8 cellular contexts compared by ENCODE assay signal in genomic region chr17:40399185-40399584, GRCh38. TPM values are rescaled to one million over a fixed set of nuclear protein-coding genes. Genes with fewer than 3 reads are reported as not detected.
DNase-seq lines count a peak whose midpoint lies in the region; ATAC-seq and TF ChIP-seq lines count a peak whose summit lies in the region.

No MANE protein-coding gene starts in this region.

- H3K4me3 Mint-ChIP-seq in naive thymus-derived CD8-positive, alpha-beta T cell: no peak overlapping the region

- no peaks in the 10 kb centered on the region for H3K27me3 Mint-ChIP-seq in naive thymus-derived CD8-positive, alpha-beta T cell

- H3K4me3 ChIP-seq in HEK293 (ENCODE audit: low read depth, low read length): no peak overlapping the region

- no peaks in the 10 kb centered on the region for H3K9me3 ChIP-seq in HEK293 (ENCODE audit: control insufficient read depth, insufficient read depth, low read depth, low read length)

- H3K9me3 Mint-ChIP-seq in naive thymus-derived CD8-positive, alpha-beta T cell: no peaks in the 10 kb centered on the region

- no peak for TF ChIP-seq CTCF in HEK293 (tag by site-specific recombination; IDR thresholded peaks at IDR 0.05)

- H3K27ac ChIP-seq in HEK293 (ENCODE audit: extremely low read depth, low read depth, low read length): no peak overlapping the region

- peaks cover 3 to 15% (median 11%) of the 10 kb centered on the region in 4 donors for H3K4me1 Mint-ChIP-seq in naive thymus-derived CD8-positive, alpha-beta T cell

- ATAC-seq in naive thymus-derived CD8-positive, alpha-beta T cell: peak; percentile 61 to 80
- ATAC-seq in HG03135 (IDR thresholded peaks at IDR 0.05; ENCODE audit: unreplicated experiment) (no peak), HG02938 (IDR thresholded peaks at IDR 0.05; ENCODE audit: unreplicated experiment) (no peak), HG03439 (IDR thresholded peaks at IDR 0.05; ENCODE audit: unreplicated experiment) (no peak)

- no peaks in the 10 kb centered on the region for H3K36me3 Mint-ChIP-seq in naive thymus-derived CD8-positive, alpha-beta T cell

- no peaks in the 10 kb centered on the region for H3K4me1 ChIP-seq in HEK293 (ENCODE audit: control insufficient read depth, insufficient read depth, low read length)

- H3K27ac Mint-ChIP-seq in naive thymus-derived CD8-positive, alpha-beta T cell: peak overlapping the region in 3 of 10 donors; percentile 16 to 60 (median 40)

- peaks cover 100% of the 10 kb centered on the region in 2 experiments for H3K36me3 ChIP-seq in HEK293 (ENCODE audit: control insufficient read depth in 2 of 2, insufficient read depth in 1 of 2, low read length in 2 of 2)

- CTCF ChIA-PET in HEK293 (lab: Yijun Ruan, JAX): interaction anchor here (0.6 to 4.5 kb wide), 17 partner anchors 9 to 161 kb away, joined by 3 to 45 read pairs (median 5); partner anchors contain the start of genes GJD3 and TOP2A

- DNase-seq in COR-L47 (lab: John Stamatoyannopoulos, UW) (peak; percentile 51), RPMI7951 (ENCODE audit: low read depth) (peak; percentile 42), epidermal melanocyte (ENCODE audit: insufficient read length, low spot score) (peak; percentile 71)
- peak in 3 of 10 donors; percentile 63 to 70 (median 69) for DNase-seq in naive thymus-derived CD8-positive, alpha-beta T cell

- POLR2A ChIA-PET in HEK293 (lab: Yijun Ruan, JAX): interaction anchor here (0.6 to 1.7 kb wide), 3 partner anchors 19 to 134 kb away, joined by 3 to 8 read pairs (median 3); partner anchors contain the start of gene TOP2A
- POLR2A ChIA-PET in naive thymus-derived CD8-positive, alpha-beta T cell (lab: Charles Lee): interaction anchor here (0.7 to 1.5 kb wide), 2 partner anchors 134 to 161 kb away, joined by 3 to 5 read pairs; no protein-coding TSS in a partner anchor

TF ChIP-seq in HEK293, 187 proteins besides CTCF, POLR2A, EP300 and RAD21:
- TF ChIP-seq ZNF654 (tag by site-specific recombination; IDR thresholded peaks at IDR 0.05; ENCODE audit: low read depth) (peak; percentile 48), ZNF16 (tag by site-specific recombination; IDR thresholded peaks at IDR 0.05; ENCODE audit: low read depth) (no peak)

RNA-seq across cellular contexts. Expression of gene TOP2A, which starts 18.5 kb away (rescaled TPM):
- 303 and 315 TPM in 2 replicates for total RNA-seq in RPMI7951 (2014; rRNA removed; shearing (Covaris generic))
- total RNA-seq in naive thymus-derived CD8-positive, alpha-beta T cell: under 1 TPM; 0.41 to 0.81 TPM
- polyA plus RNA-seq in naive thymus-derived CD8-positive, alpha-beta T cell: under 1 TPM in 1 of 3 donors, not detected in 2; 0.14 TPM

RNA-seq across cellular contexts. Expression of gene GJD3, which starts 34.6 kb away (rescaled TPM):
- total RNA-seq in RPMI7951 (2014; rRNA removed; shearing (Covaris generic)): not detected in 2 replicates
- total RNA-seq in naive thymus-derived CD8-positive, alpha-beta T cell: not detected
- not detected for polyA plus RNA-seq in naive thymus-derived CD8-positive, alpha-beta T cell

RNA-seq across cellular contexts. Expression of gene IGFBP4, which starts 44.1 kb away (rescaled TPM):
- total RNA-seq in RPMI7951 (2014; rRNA removed; shearing (Covaris generic)): 2.3 and 2.8 TPM in 2 replicates
- under 1 TPM; 0.80 to 0.86 TPM for total RNA-seq in naive thymus-derived CD8-positive, alpha-beta T cell
- polyA plus RNA-seq in naive thymus-derived CD8-positive, alpha-beta T cell: 1 to 10 TPM in 1 of 3 donors, under 1 TPM in 1, not detected in 1; 0.09 to 1.0 TPM

Comparison
In these comparisons a context has a peak if more than half of its experiments do, and no peak if none do; other contexts are left out.
1. ATAC-seq: peak in naive thymus-derived CD8-positive, alpha-beta T cell (2 of 2); none in HG03135 (single experiment), HG02938 (single experiment) and HG03439 (single experiment).
2. RNA of gene TOP2A, which starts 18.5 kb away (total RNA-seq): 303 to 315 TPM in RPMI7951; 0.41 to 0.81 TPM in naive thymus-derived CD8-positive, alpha-beta T cell; every median in the first group is over 100 times any median in the second.